In genomic region chr10:24209946-24210491, GRCh38 we compare ENCODE assay signal across 8 cellular contexts. TPM values are rescaled to one million over a fixed set of nuclear protein-coding genes. Genes with fewer than 3 reads are reported as not detected.
A peak's percentile ranks its signal among the peaks of the same experiment; 100 is the strongest.
DNase-seq lines count a peak whose midpoint lies in the region; ATAC-seq, FAIRE-seq and TF ChIP-seq lines count a peak whose summit lies in the region.

No MANE protein-coding gene starts in this region.

- SMC1A ChIA-PET in GM12878 (lab: Charles Lee; ENCODE audit: uncharacterized antibody, unreplicated experiment) = interaction anchor here (0.6 to 2.9 kb wide), 15 partner anchors 10 to 295 kb away, joined by 3 to 16 read pairs (median 3); no protein-coding TSS in a partner anchor

- H4K20me1 ChIP-seq in GM12878 (ENCODE audit: control insufficient read depth, insufficient read depth) = no peaks in the 10 kb centered on the region

- H3K27ac ChIP-seq in HUES48 (ENCODE audit: low read depth, low read length) (peak overlapping the region; percentile 86), GM12878 (ENCODE audit: control insufficient read depth, insufficient read depth) (peak overlapping the region; percentile 62), stomach (peak overlapping the region in 4 of 5 donors; percentile 78 to 91 (median 82))
- no peak overlapping the region for H3K27ac ChIP-seq in effector memory CD4-positive, alpha-beta T cell (ENCODE audit: insufficient read depth, low read length, poor library complexity, severe bottlenecking)

- H3K79me2 ChIP-seq in GM12878 (ENCODE audit: control insufficient read depth, insufficient read depth, low read length) = no peaks in the 10 kb centered on the region; the same call in 1 of the 2 replicates

- BruUV-seq in GM12878 (replicated peaks; lab: Mats Ljungman, UMichigan) = no TSS peak

- peak overlapping the region; percentile 2 for H2AFZ ChIP-seq in GM12878 (ENCODE audit: control insufficient read depth, low read depth, low read length)

- intact Hi-C loops in GM12878 (cut with micrococcal nuclease; ENCODE audit: unreplicated experiment) (loop anchor here (1.0 kb wide), 1 partner anchor 173 kb away; no protein-coding TSS in a partner anchor), lower leg skin (cut with DNase I; ENCODE audit: low total_unique reads) (loop anchor here (10.0 kb wide), 2 partner anchors 145 to 215 kb away; no protein-coding TSS in a partner anchor), stomach (cut with DNase I; ENCODE audit: low total_unique reads) (loop anchor here (10.0 kb wide), 1 partner anchor 145 kb away; no protein-coding TSS in a partner anchor), posterior vena cava (cut with DNase I) (loop anchor here (10.0 kb wide), 2 partner anchors 145 to 305 kb away; no protein-coding TSS in a partner anchor)

- peak; percentile 74 to 87; a peak in 2 of 4 replicates for TF ChIP-seq EP300 in GM12878 (IDR thresholded peaks at IDR 0.05; ENCODE audit: borderline replicate concordance in 1 of 2, control insufficient read depth in 1 of 2, low read depth in 2 of 2, low read length in 2 of 2)
- no peak for TF ChIP-seq EP300 in stomach (IDR thresholded peaks at IDR 0.05)

- 1% methylated on average over 12 of the region's 12 CpGs for WGBS in GM12878 (ENCODE audit: insufficient coverage, insufficient replicate concordance, low lambda C conversion rate, missing lambda C conversion rate)
- WGBS in lower leg skin, 2 donors = 5 to 15% methylated on average over 12 of the region's 12 CpGs
- 13 to 23% (median 18%) methylated on average over 12 of the region's 12 CpGs for WGBS in stomach, 5 donors

- ATAC-seq in GM21619 (IDR thresholded peaks at IDR 0.05; ENCODE audit: unreplicated experiment) = peak; percentile 65
- ATAC-seq in GM12878 = peak; percentile 75

- DNase-seq in GM12864 (ENCODE audit: low read depth) = peak; percentile 61
- peak; percentile 82 for DNase-seq in GM12878 (ENCODE audit: low read depth, low spot score)
- DNase-seq in lower leg skin (ENCODE audit: low spot score in 2 of 2) = peak; percentile 19 to 76
- no peak for DNase-seq in stomach
- DNase-seq in posterior vena cava (ENCODE audit: low spot score) = no peak
- no peak for DNase-seq in effector memory CD4-positive, alpha-beta T cell

- H3K27me3 ChIP-seq in HUES48 (ENCODE audit: control insufficient read depth, insufficient read depth, low read length) (no peaks in the 10 kb centered on the region), GM12878 (replicated peaks in 1 of 2; ENCODE audit: control insufficient read depth in 2 of 2, insufficient read depth in 2 of 2, low read length in 1 of 2) (no peaks in the 10 kb centered on the region), stomach (no peaks in the 10 kb centered on the region)
- peaks cover 7% of the 10 kb centered on the region for H3K27me3 ChIP-seq in effector memory CD4-positive, alpha-beta T cell (replicated peaks; ENCODE audit: control insufficient read depth, insufficient read depth, low read length, poor library complexity, severe bottlenecking)

- no peaks in the 10 kb centered on the region for H3K36me3 ChIP-seq in HUES48 (ENCODE audit: control insufficient read depth, insufficient read depth, low read length)
- no peaks in the 10 kb centered on the region for H3K36me3 ChIP-seq in GM12878 (ENCODE audit: control insufficient read depth in 2 of 2, insufficient read depth in 2 of 2, low read length in 1 of 2)
- H3K36me3 ChIP-seq in stomach = no peaks in the 10 kb centered on the region
- H3K36me3 ChIP-seq in effector memory CD4-positive, alpha-beta T cell (ENCODE audit: control insufficient read depth, insufficient read depth, low read length) = no peaks in the 10 kb centered on the region

- H3K9ac ChIP-seq in HUES48 (ENCODE audit: low read depth, low read length) = no peak overlapping the region
- H3K9ac ChIP-seq in GM12878 (ENCODE audit: control insufficient read depth, insufficient read depth, low read length) = peak overlapping the region; percentile 28

- CTCF ChIA-PET in GM12878 (lab: Yijun Ruan, JAX) = interaction anchor here (0.6 to 5.3 kb wide), 10 partner anchors 10 to 500 kb away, joined by 3 to 22 read pairs (median 3); no protein-coding TSS in a partner anchor

- FAIRE-seq in GM12878 (lab: Jason Lieb, UNC) = peak; percentile 23

- H3K9me3 ChIP-seq in HUES48 (ENCODE audit: control insufficient read depth, insufficient read depth, low read length) (no peaks in the 10 kb centered on the region), GM12878 (replicated peaks; ENCODE audit: control insufficient read depth, insufficient read depth, low read length) (no peaks in the 10 kb centered on the region; the same call in 2 of the 3 replicates), stomach (no peaks in the 10 kb centered on the region)
- H3K9me3 ChIP-seq in effector memory CD4-positive, alpha-beta T cell (ENCODE audit: control insufficient read depth, low read length) = no peaks in the 10 kb centered on the region

- RAD21 ChIA-PET in GM12878 (lab: Charles Lee; ENCODE audit: unreplicated experiment) = interaction anchor here (0.8 to 2.3 kb wide), 9 partner anchors 9 to 258 kb away, joined by 3 to 9 read pairs (median 4); no protein-coding TSS in a partner anchor

- H3K4me2 ChIP-seq in GM12878 (ENCODE audit: control insufficient read depth, insufficient read depth) = peak overlapping the region; percentile 45; the same call in 1 of the 2 replicates

- no peak for TF ChIP-seq RAD21 in GM12878 (IDR thresholded peaks at IDR 0.05; ENCODE audit: insufficient read depth, low read depth, low read length)

- POLR2A ChIA-PET in GM12878 (lab: Charles Lee) = interaction anchor here (0.5 to 1.7 kb wide), 5 partner anchors 13 to 198 kb away, joined by 3 to 5 read pairs (median 4); no protein-coding TSS in a partner anchor

- TF ChIP-seq POLR2A in GM12878 (IDR thresholded peaks at IDR 0.05; ENCODE audit: low read depth, low read length) (no peak), lower leg skin (IDR thresholded peaks at IDR 0.05) (no peak), stomach (IDR thresholded peaks at IDR 0.05) (no peak)

- TF ChIP-seq CTCF in GM12864 (IDR thresholded peaks at IDR 0.05; ENCODE audit: low read depth, low read length, missing control alignments) (no peak), GM12878 (IDR thresholded peaks at IDR 0.05 in 2 of 3, conservative IDR thresholded peaks at IDR 0.05 in 1 of 3; ENCODE audit: control insufficient read depth in 2 of 3, extremely low read depth in 1 of 3, insufficient read depth in 1 of 3, low read depth in 3 of 3, low read length in 3 of 3) (no peak), lower leg skin (IDR thresholded peaks at IDR 0.05) (no peak), stomach (IDR thresholded peaks at IDR 0.05) (no peak)

- peaks cover 56% of the 10 kb centered on the region for H3K4me1 ChIP-seq in HUES48 (ENCODE audit: control insufficient read depth, insufficient read depth, low read length)
- peaks cover 9% of the 10 kb centered on the region for H3K4me1 ChIP-seq in GM12878 (ENCODE audit: control insufficient read depth, insufficient read depth, low read length)
- peaks cover 17 to 41% (median 34%) of the 10 kb centered on the region in 4 donors for H3K4me1 ChIP-seq in stomach
- peaks cover 5% of the 10 kb centered on the region for H3K4me1 ChIP-seq in effector memory CD4-positive, alpha-beta T cell (ENCODE audit: control insufficient read depth, insufficient read depth, low read length, poor library complexity, severe bottlenecking)

- in situ Hi-C loops in GM12878 (cut with MboI) = no loop called here

- peak overlapping the region; percentile 57; the same call in 1 of the 2 replicates for H3K4me3 ChIP-seq in GM12864 (ENCODE audit: low read depth, low read length)
- H3K4me3 ChIP-seq in HUES48 (ENCODE audit: low read depth, low read length) = peak overlapping the region; percentile 83
- H3K4me3 ChIP-seq in GM12878 = peak overlapping the region; percentile 62
- H3K4me3 ChIP-seq in lower leg skin (ENCODE audit: low read depth, poor library complexity, severe bottlenecking) = no peak overlapping the region
- peak overlapping the region; percentile 45 to 58 (median 52) for H3K4me3 ChIP-seq in stomach
- H3K4me3 ChIP-seq in effector memory CD4-positive, alpha-beta T cell (ENCODE audit: insufficient read depth, low read depth, low read length, poor library complexity, severe bottlenecking) = no peak overlapping the region

TF ChIP-seq in GM12878, 131 proteins besides CTCF, POLR2A, EP300 and RAD21 (continues in another document):
- TF ChIP-seq EGR1 (IDR thresholded peaks at IDR 0.05; ENCODE audit: borderline replicate concordance in 1 of 2, low read depth in 2 of 2, low read length in 2 of 2) = peak in 1 of 2 experiments; percentile 89; a peak in 2 of 3 replicates
- 0 out of 2 replicates have a peak, but pooled peaks have one; percentile 46 for TF ChIP-seq CREB1 (IDR thresholded peaks at IDR 0.05; ENCODE audit: low read depth)
- TF ChIP-seq RFX5 (IDR thresholded peaks at IDR 0.05; ENCODE audit: low read depth, low read length) = peak; percentile 77

RNA-seq across cellular contexts. Expression of gene KIAA1217, which starts 1.1 kb away (rescaled TPM):
- 104 and 108 TPM in 2 replicates for total RNA-seq in GM12878 (2013; cell fraction: nucleolus; rRNA removed)
- total RNA-seq in GM12878 (2014; rRNA removed) (1.5 and 1.6 TPM in 2 replicates), GM12878 (2014; rRNA removed; fragmentation: Illumina TruSeq; extraction: Trizol) (1.8 and 1.9 TPM in 2 replicates), GM12878 (2021) (3.8 and 4.6 TPM in 2 replicates), lower leg skin (10 to 100 TPM; 34.8 to 66.8 (median 52.9) TPM), stomach (100 to 1,000 TPM in 1 of 5 donors, 10 to 100 TPM in 4; 17.7 to 112 (median 31.8) TPM), posterior vena cava (10 to 100 TPM; 11.8 to 20.3 TPM)
- 1.4 TPM for polyA plus RNA-seq in GM12878 (2011; ENCODE audit: low read depth)
- polyA plus RNA-seq in GM12878 (2011; rRNA removed) (1.1 and 2.0 TPM in 2 replicates), GM12878 (2014; fragmentation: Illumina TruSeq; extraction: Trizol) (3.5 and 5.0 TPM in 2 replicates), GM12878 (2014; fragmentation: Nextera tagmentation; extraction: Ambion mirVana) (under 1 TPM; 0.57 to 0.71 TPM), GM12878 (2014; rRNA removed) (1.7 and 2.7 TPM in 2 replicates), GM12878 (2016; fragmentation: Nextera tagmentation; extraction: Ambion mirVana) (1 to 10 TPM; 2.2 to 2.9 TPM), stomach (10 to 100 TPM in 1 of 3 donors, 1 to 10 TPM in 2; 6.2 to 13.4 (median 8.6) TPM)
- 0.62 and 1.1 TPM in 2 replicates for polyA plus RNA-seq in GM12878 (2011; cell fraction: cytosol; rRNA removed)
- 4.1 and 4.6 TPM in 2 replicates for polyA plus RNA-seq in GM12878 (2011; cell fraction: nucleus; rRNA removed)
- 2.4 and 3.2 TPM in 2 replicates for polyA plus RNA-seq in GM12878 (2012)
- polyA minus RNA-seq in GM12878 (2011; rRNA and poly(A)+ RNA removed) = 2.2 and 2.6 TPM in 2 replicates
- polyA minus RNA-seq in GM12878 (2011; cell fraction: cytosol; rRNA and poly(A)+ RNA removed) = 0.53 and 2.9 TPM in 2 replicates
- 4.6 and 5.5 TPM in 2 replicates for polyA minus RNA-seq in GM12878 (2011; cell fraction: nucleus; rRNA and poly(A)+ RNA removed)

Comparison
In these comparisons a context has a peak if more than half of its experiments do, and no peak if none do; other contexts are left out.
1. DNase-seq: peak in GM12864 (single experiment), GM12878 (single experiment) and lower leg skin (2 of 2); none in stomach (single experiment), posterior vena cava (single experiment) and effector memory CD4-positive, alpha-beta T cell (0 of 3).
2. H3K4me3 ChIP-seq: peak in GM12864 (single experiment), HUES48 (single experiment), GM12878 (single experiment) and stomach (4 of 4); none in lower leg skin (single experiment) and effector memory CD4-positive, alpha-beta T cell (single experiment).